ENCODE assay signal across 16 cellular contexts in the genomic region with DNA sequence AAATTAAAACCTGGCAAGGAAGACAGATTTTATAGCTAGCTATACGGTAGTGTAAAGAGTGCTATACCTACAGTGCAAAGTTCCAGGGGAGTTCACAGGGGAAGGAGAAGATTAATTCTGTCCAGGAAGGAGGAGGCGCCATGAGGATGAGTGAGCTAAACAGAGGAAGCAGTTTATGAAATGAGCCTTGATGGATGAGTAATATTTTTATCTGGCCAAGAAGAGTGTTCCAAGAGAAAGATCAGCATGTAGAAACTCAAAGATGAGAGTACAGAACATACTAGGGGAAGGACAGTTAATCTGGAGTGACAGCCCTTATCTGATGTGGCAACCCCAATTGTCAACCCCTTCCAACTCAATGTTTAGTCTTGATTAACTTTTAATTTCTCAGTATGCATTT. TPM values are rescaled to one million over a fixed set of nuclear protein-coding genes. Genes with fewer than 3 reads are reported as not detected.
"Had no signal": no experiment of that assay in that cellular context is flagged by ENCODE, and none has a peak within 500 bp of the region (broad histone marks: within the 10 kb centered on the region; RNA-seq: fewer than 3 reads in every experiment).

No MANE protein-coding gene starts in this region.

- H3K27ac ChIP-seq: cardiac muscle cell, heart right ventricle, ovary, thoracic aorta, uterus had no signal

- H3K4me1 ChIP-seq: heart right ventricle, uterus had no signal

- DNase-seq: activated CD4-positive, alpha-beta T cell treated with anti-CD3 and anti-CD28 coated beads, Interleukin-2, amount 50 U/mL, for 4 hours; activated CD8-positive, alpha-beta memory T cell treated with anti-CD3 and anti-CD28 coated beads, Interleukin-2, amount 10 ng/mL, durations not matched to agents 7 days and 5 days; activated effector memory CD4-positive, alpha-beta T cell treated with Interleukin-2 at 50 U/mL for 16 hours; activated T-cell treated with anti-CD3 and anti-CD28 coated beads, Interleukin-2, amount 50 U/mL, for 24 hours; anterior cingulate cortex; cortex of kidney; effector CD8-positive, alpha-beta T cell; heart right ventricle; ovary; stimulated activated CD4-positive, alpha-beta T cell treated with anti-CD3 and anti-CD28 coated beads, Interleukin-15, amount 100 ng/mL, for 24 hours; stimulated activated CD4-positive, alpha-beta T cell treated with anti-CD3 and anti-CD28 coated beads, Interleukin-4, amount 100 ng/mL, for 4 hours; stimulated activated naive CD8-positive, alpha-beta T cell treated with anti-CD3 and anti-CD28 coated beads, Interleukin-15, amount 100 ng/mL, for 72 hours; uterus had no signal

- H3K4me3 ChIP-seq: cardiac muscle cell, heart right ventricle, ovary, thoracic aorta, uterus had no signal

- H3K9me3 ChIP-seq: ovary, thoracic aorta, uterus had no signal

- H3K27me3 ChIP-seq: cardiac muscle cell, heart right ventricle, ovary, uterus had no signal

- H3K36me3 ChIP-seq: cardiac muscle cell, heart right ventricle, ovary, thoracic aorta, uterus had no signal

RNA-seq across cellular contexts. Expression of a gene that starts 54.8 kb away (rescaled TPM):
- total RNA-seq: cardiac muscle cell had no signal
- polyA plus RNA-seq: cardiac muscle cell, keratinocyte had no signal
